20 cellular contexts compared by ENCODE assay signal in genomic region chr3:139839659-139840058, GRCh38.
"Had no signal": no experiment of that assay in that cellular context is flagged by ENCODE, and none has a peak within 500 bp of the region (broad histone marks: within the 10 kb centered on the region; RNA-seq: fewer than 3 reads in every experiment).

No MANE protein-coding gene starts in this region.

- H3K4me1 ChIP-seq: SJSA1 had no signal

- H3K4me3 ChIP-seq: MG63, SJSA1, SK-N-MC had no signal

- ATAC-seq: HepG2 had no signal

- DNase-seq: IMR-90, Karpas-422, KG1, MG63, NCI-H1092, NCI-H1105 treated with DMSO at 0.1 percent for 48 hours, NCI-H1417 treated with DMSO at 0.1 percent for 48 hours, NCI-H146, NCI-H1694 treated with DMSO at 0.1 percent for 48 hours, NCI-H1930, NCI-H2081, NCI-H2107, NCI-H345, NCI-H510A treated with DMSO at 0.1 percent for 48 hours, NCI-H82, SIG-M5 had no signal

- H3K27me3 ChIP-seq: SJSA1 had no signal

- H3K9me3 ChIP-seq: MG63, SJSA1 had no signal

- H3K36me3 ChIP-seq: MG63, SJSA1 had no signal

- H3K27ac ChIP-seq: RWPE1, SJSA1, SK-N-MC had no signal
